8 cellular contexts compared by ENCODE assay signal in genomic region chr10:83539528-83540308, GRCh38.
DNase-seq lines count a peak whose midpoint lies in the region; ATAC-seq, FAIRE-seq and TF ChIP-seq lines count a peak whose summit lies in the region.

No MANE protein-coding gene starts in this region.

- H3K9me3 Mint-ChIP-seq in osteocyte (ENCODE audit: unreplicated experiment): peaks cover 12% of the 10 kb centered on the region
- H3K9me3 Mint-ChIP-seq in CD8-positive, alpha-beta T cell: peaks cover 6% of the 10 kb centered on the region

- FAIRE-seq in HTR-8/SVneo (lab: Jason Lieb, UNC): no peak

- DNase-seq in osteocyte (ENCODE audit: extremely low spot score, unreplicated experiment): no peak
- no peak for DNase-seq in activated T-cell treated with anti-CD3 and anti-CD28 coated beads, Interleukin-2, amount 50 U/mL, for 48 hours
- DNase-seq in HTR-8/SVneo (ENCODE audit: insufficient read length, low spot score): no peak
- DNase-seq in UCSD-AML1 (lab: John Stamatoyannopoulos, UW; ENCODE audit: unreplicated experiment): no peak
- DNase-seq in CD8-positive, alpha-beta T cell: no peak

- CTCF ChIA-PET in CD8-positive, alpha-beta T cell (lab: Charles Lee): interaction anchor here (0.6 kb wide), 1 partner anchor 31 kb away, joined by 3 read pairs; no protein-coding TSS in a partner anchor

- no peak overlapping the region for H3K4me3 ChIP-seq in CD8-positive, alpha-beta T cell (ENCODE audit: low read depth, low read length)

- no peak overlapping the region for H3K4me3 Mint-ChIP-seq in osteocyte (ENCODE audit: unreplicated experiment)
- no peak overlapping the region for H3K4me3 Mint-ChIP-seq in CD8-positive, alpha-beta T cell

- no peaks in the 10 kb centered on the region for H3K27me3 ChIP-seq in CD8-positive, alpha-beta T cell (ENCODE audit: insufficient read depth, low read length)

- H3K9me3 ChIP-seq in CD8-positive, alpha-beta T cell (ENCODE audit: low read length): no peaks in the 10 kb centered on the region

- peaks cover 43% of the 10 kb centered on the region for H3K4me1 Mint-ChIP-seq in osteocyte (ENCODE audit: unreplicated experiment)
- H3K4me1 Mint-ChIP-seq in CD8-positive, alpha-beta T cell (ENCODE audit: low read depth): no peaks in the 10 kb centered on the region

- H3K36me3 Mint-ChIP-seq in osteocyte (ENCODE audit: unreplicated experiment): no peaks in the 10 kb centered on the region
- H3K36me3 Mint-ChIP-seq in CD8-positive, alpha-beta T cell: no peaks in the 10 kb centered on the region

- no peak for TF ChIP-seq CTCF in osteocyte (IDR thresholded peaks at IDR 0.05)
- no peak for TF ChIP-seq CTCF in CD8-positive, alpha-beta T cell (IDR thresholded peaks at IDR 0.05)

- peak overlapping the region; percentile 44 for H3K27ac ChIP-seq in cingulate gyrus (ENCODE audit: low read depth, low read length)
- H3K27ac ChIP-seq in CD8-positive, alpha-beta T cell (ENCODE audit: low read depth, low read length): no peak overlapping the region

- peak overlapping the region; percentile 68 for H3K27ac Mint-ChIP-seq in osteocyte (ENCODE audit: unreplicated experiment)
- H3K27ac Mint-ChIP-seq in CD8-positive, alpha-beta T cell: no peak overlapping the region

- POLR2A ChIA-PET in CD8-positive, alpha-beta T cell (lab: Charles Lee): no interaction called here

- H3K36me3 ChIP-seq in CD8-positive, alpha-beta T cell (ENCODE audit: insufficient read depth, low read length): no peaks in the 10 kb centered on the region

- H3K27me3 Mint-ChIP-seq in osteocyte (ENCODE audit: unreplicated experiment): no peaks in the 10 kb centered on the region
- H3K27me3 Mint-ChIP-seq in CD8-positive, alpha-beta T cell (ENCODE audit: low read depth): no peaks in the 10 kb centered on the region

- peak; percentile 38 for ATAC-seq in GM18520 (IDR thresholded peaks at IDR 0.05; ENCODE audit: unreplicated experiment)
- ATAC-seq in HG02970 (IDR thresholded peaks at IDR 0.05; ENCODE audit: low FRiP score, unreplicated experiment): peak; percentile 42
- no peak for ATAC-seq in CD8-positive, alpha-beta T cell

- H3K4me1 ChIP-seq in CD8-positive, alpha-beta T cell (ENCODE audit: insufficient read depth, low read length): no peaks in the 10 kb centered on the region

- intact Hi-C loops in CD8-positive, alpha-beta T cell (cut with DNase I, micrococcal nuclease): no loop called here
